Comparison of ENCODE assay signal across 16 cellular contexts in the genomic region with DNA sequence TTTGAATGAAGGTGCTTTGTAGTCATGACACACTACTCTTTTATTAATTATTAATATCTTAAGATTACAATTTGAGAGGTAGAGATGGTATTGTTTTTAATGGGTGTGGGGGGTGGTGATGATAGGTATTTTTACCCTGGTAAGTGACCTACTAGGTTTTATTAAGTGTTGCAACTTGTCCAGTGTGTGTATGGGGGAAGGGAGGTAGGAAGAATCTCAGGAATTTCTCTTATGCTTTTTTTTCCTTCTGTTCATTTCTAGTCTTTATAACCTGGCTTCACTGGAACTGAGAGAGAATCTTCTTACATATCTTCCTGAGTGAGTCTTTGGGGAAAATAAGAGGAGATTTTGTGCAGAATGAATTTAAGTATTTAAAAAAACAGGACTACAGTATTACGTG.
DNase-seq lines count a peak whose midpoint lies in the region; ATAC-seq and TF ChIP-seq lines count a peak whose summit lies in the region.
"Had no signal": no experiment of that assay in that cellular context is flagged by ENCODE, and none has a peak within 500 bp of the region (broad histone marks: within the 10 kb centered on the region; RNA-seq: fewer than 3 reads in every experiment).

No MANE protein-coding gene starts in this region.

- CTCF ChIA-PET in Caco-2 (lab: Charles Lee) = no interaction called here
- CTCF ChIA-PET in activated naive CD4-positive, alpha-beta T cell treated with anti-CD3 and anti-CD28 coated beads, Interleukin-2, amount 10 ng/mL, durations not matched to agents 7 days and 5 days (lab: Charles Lee) = no interaction called here

- TF ChIP-seq CTCF in Caco-2 (IDR thresholded peaks at IDR 0.05; ENCODE audit: insufficient read depth in 1 of 2, low read depth in 1 of 2, low read length in 1 of 2, severe bottlenecking in 1 of 2, unreplicated experiment in 1 of 2) (no peak), fibroblast of pulmonary artery (IDR thresholded peaks at IDR 0.05; ENCODE audit: low read length, missing control alignments) (no peak), osteocyte (IDR thresholded peaks at IDR 0.05) (no peak)

- H3K4me3 Mint-ChIP-seq in Caco-2 (ENCODE audit: unreplicated experiment) (peak overlapping the region; percentile 35), osteocyte (ENCODE audit: unreplicated experiment) (no peak overlapping the region)
- H3K4me3 Mint-ChIP-seq in activated naive CD4-positive, alpha-beta T cell treated with anti-CD3 and anti-CD28 coated beads, Interleukin-2, amount 10 ng/mL, durations not matched to agents 7 days and 5 days = no peak overlapping the region
- H3K4me3 Mint-ChIP-seq: effector memory CD8-positive, alpha-beta T cell; neural crest cell had no signal

- no peaks in the 10 kb centered on the region for H3K9me3 ChIP-seq in Caco-2

- DNase-seq in Caco-2 (peak in 1 of 2 experiments; percentile 41), M059J (ENCODE audit: low read depth) (peak; percentile 48), fibroblast of pulmonary artery (ENCODE audit: low read depth) (peak; percentile 53), osteocyte (ENCODE audit: extremely low spot score, unreplicated experiment) (no peak), NCI-H2107 treated with DMSO at 0.1 percent for 48 hours (lab: John Stamatoyannopoulos, UW; ENCODE audit: unreplicated experiment) (no peak), posterior cingulate gyrus (no peak)
- DNase-seq in activated naive CD4-positive, alpha-beta T cell treated with anti-CD3 and anti-CD28 coated beads, Interleukin-2, amount 10 ng/mL, durations not matched to agents 7 days and 5 days = no peak
- DNase-seq: activated CD4-positive, alpha-beta T cell treated with anti-CD3 and anti-CD28 coated beads, Interleukin-2, amount 50 U/mL, for 48 hours; effector memory CD8-positive, alpha-beta T cell; kidney; midbrain; NCI-H1417; stimulated activated CD4-positive, alpha-beta T cell treated with anti-CD3 and anti-CD28 coated beads, Interleukin-12 subunit alpha, Interleukin-12 subunit beta, amount 100 ng/mL, for 4 hours; T-helper 2 cell had no signal

- BruUV-seq in Caco-2 (replicated peaks; lab: Mats Ljungman, UMichigan) = no TSS peak

- peaks cover 42% of the 10 kb centered on the region for H3K4me1 Mint-ChIP-seq in Caco-2 (ENCODE audit: low read depth, unreplicated experiment)
- H3K4me1 Mint-ChIP-seq in osteocyte (ENCODE audit: unreplicated experiment) = peaks cover 24% of the 10 kb centered on the region
- H3K4me1 Mint-ChIP-seq in activated naive CD4-positive, alpha-beta T cell treated with anti-CD3 and anti-CD28 coated beads, Interleukin-2, amount 10 ng/mL, durations not matched to agents 7 days and 5 days = peaks cover 3% of the 10 kb centered on the region
- H3K4me1 Mint-ChIP-seq: neural crest cell had no signal

- H3K36me3 Mint-ChIP-seq in Caco-2 (ENCODE audit: insufficient read depth, unreplicated experiment) (peaks cover 71% of the 10 kb centered on the region), osteocyte (ENCODE audit: unreplicated experiment) (peaks cover 16% of the 10 kb centered on the region)
- H3K36me3 Mint-ChIP-seq in activated naive CD4-positive, alpha-beta T cell treated with anti-CD3 and anti-CD28 coated beads, Interleukin-2, amount 10 ng/mL, durations not matched to agents 7 days and 5 days = no peaks in the 10 kb centered on the region

- intact Hi-C loops in Caco-2 (cut with micrococcal nuclease; ENCODE audit: unreplicated experiment) = no loop called here
- intact Hi-C loops in posterior cingulate gyrus (cut with DNase I) = no loop called here

- H3K36me3 ChIP-seq in Caco-2 (ENCODE audit: control insufficient read depth, insufficient read depth, low read length) = no peaks in the 10 kb centered on the region

- peaks cover 23% of the 10 kb centered on the region for H3K4me1 ChIP-seq in Caco-2

- H3K27ac Mint-ChIP-seq in Caco-2 (ENCODE audit: unreplicated experiment) (peak overlapping the region; percentile 81), osteocyte (ENCODE audit: unreplicated experiment) (peak overlapping the region; percentile 56)
- H3K27ac Mint-ChIP-seq in activated naive CD4-positive, alpha-beta T cell treated with anti-CD3 and anti-CD28 coated beads, Interleukin-2, amount 10 ng/mL, durations not matched to agents 7 days and 5 days = no peak overlapping the region
- H3K27ac Mint-ChIP-seq: effector memory CD8-positive, alpha-beta T cell had no signal

- POLR2A ChIA-PET in Caco-2 (lab: Charles Lee) = interaction anchor here (1.0 kb wide), 1 partner anchor 101 kb away, joined by 3 read pairs; the partner anchor contains the start of gene LRRC1

- no peaks in the 10 kb centered on the region for H3K27me3 ChIP-seq in Caco-2 (replicated peaks; ENCODE audit: control insufficient read depth, insufficient read depth, low read length)

- no peak overlapping the region for H3K4me3 ChIP-seq in Caco-2 (ENCODE audit: low read depth, low read length)
- no peak overlapping the region for H3K4me3 ChIP-seq in fibroblast of pulmonary artery (replicated peaks; ENCODE audit: low read depth, low read length)

- H3K27me3 Mint-ChIP-seq in Caco-2 (ENCODE audit: insufficient read depth, unreplicated experiment) (no peaks in the 10 kb centered on the region), osteocyte (ENCODE audit: unreplicated experiment) (no peaks in the 10 kb centered on the region)
- H3K27me3 Mint-ChIP-seq in activated naive CD4-positive, alpha-beta T cell treated with anti-CD3 and anti-CD28 coated beads, Interleukin-2, amount 10 ng/mL, durations not matched to agents 7 days and 5 days = no peaks in the 10 kb centered on the region
- H3K27me3 Mint-ChIP-seq: effector memory CD8-positive, alpha-beta T cell had no signal

- no peak for ATAC-seq in HG02571 (IDR thresholded peaks at IDR 0.05; ENCODE audit: unreplicated experiment)
- ATAC-seq: effector memory CD8-positive, alpha-beta T cell had no signal

- H3K9me3 Mint-ChIP-seq in Caco-2 (ENCODE audit: unreplicated experiment) (no peaks in the 10 kb centered on the region), osteocyte (ENCODE audit: unreplicated experiment) (no peaks in the 10 kb centered on the region)
- H3K9me3 Mint-ChIP-seq in activated naive CD4-positive, alpha-beta T cell treated with anti-CD3 and anti-CD28 coated beads, Interleukin-2, amount 10 ng/mL, durations not matched to agents 7 days and 5 days = no peaks in the 10 kb centered on the region
- H3K9me3 Mint-ChIP-seq: effector memory CD8-positive, alpha-beta T cell; neural crest cell had no signal

Comparison
In these comparisons a context has a peak if more than half of its experiments do, and no peak if none do; other contexts are left out.
1. DNase-seq: peak in M059J (single experiment) and fibroblast of pulmonary artery (single experiment); none in osteocyte (single experiment), NCI-H2107 treated with DMSO at 0.1 percent for 48 hours (single experiment), activated naive CD4-positive, alpha-beta T cell treated with anti-CD3 and anti-CD28 coated beads, Interleukin-2, amount 10 ng/mL, durations not matched to agents 7 days and 5 days (single experiment) and posterior cingulate gyrus (0 of 10).